In the genomic region with DNA sequence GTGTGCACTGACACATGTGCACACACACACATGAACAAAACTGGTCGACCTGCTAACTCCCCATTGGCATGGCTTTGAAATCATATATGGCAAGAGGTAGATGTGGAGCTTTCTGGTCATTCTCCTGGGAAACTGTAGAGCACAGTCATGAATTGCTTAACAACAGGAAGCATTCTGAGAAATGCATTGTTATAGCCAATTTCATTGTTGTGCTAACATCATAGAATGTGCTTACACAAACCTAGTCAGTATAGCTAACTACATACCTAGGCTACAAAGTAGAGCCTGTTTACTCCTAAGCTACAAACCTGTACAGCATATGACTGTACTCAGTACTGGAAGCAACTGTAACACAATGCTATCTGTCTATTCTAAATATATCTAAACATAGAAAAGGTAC, we compare ENCODE assay signal across 21 cellular contexts.
DNase-seq lines count a peak whose midpoint lies in the region; FAIRE-seq and TF ChIP-seq lines count a peak whose summit lies in the region.
"Had no signal": no experiment of that assay in that cellular context is flagged by ENCODE, and none has a peak within 500 bp of the region (broad histone marks: within the 10 kb centered on the region; RNA-seq: fewer than 3 reads in every experiment).

No MANE protein-coding gene starts in this region.

- H3K4me1 ChIP-seq in HUES48 (ENCODE audit: control insufficient read depth, insufficient read depth, low read length) (peaks cover 10% of the 10 kb centered on the region), prostate gland (replicated peaks) (no peaks in the 10 kb centered on the region), ovary (ENCODE audit: insufficient read depth) (peaks cover 4% of the 10 kb centered on the region)

- H3K27ac ChIP-seq in HUES48 (ENCODE audit: low read depth, low read length) = peak overlapping the region; percentile 8
- no peak overlapping the region for H3K27ac ChIP-seq in prostate gland
- H3K27ac ChIP-seq in ovary = no peak overlapping the region
- H3K27ac ChIP-seq: gastrocnemius medialis, RWPE1 had no signal

- FAIRE-seq in frontal cortex (lab: Jason Lieb, UNC) = no peak
- FAIRE-seq: D721Med had no signal

- TF ChIP-seq POLR2A in prostate gland (IDR thresholded peaks at IDR 0.05) (no peak), ovary (IDR thresholded peaks at IDR 0.05) (no peak)

- TF ChIP-seq CTCF in choroid plexus epithelial cell (conservative IDR thresholded peaks at IDR 0.05; ENCODE audit: low read depth, low read length) (no peak), prostate gland (IDR thresholded peaks at IDR 0.05) (no peak), ovary (IDR thresholded peaks at IDR 0.05) (no peak)

- intact Hi-C loops in prostate gland (cut with DNase I) = no loop called here
- intact Hi-C loops in ovary (cut with DNase I) = no loop called here

- H3K4me3 ChIP-seq in HUES48 (ENCODE audit: low read depth, low read length) (0 out of 2 replicates have a peak overlapping the region, but pooled peaks have one; percentile 4), choroid plexus epithelial cell (ENCODE audit: low read depth, low read length) (no peak overlapping the region), prostate gland (no peak overlapping the region), ovary (no peak overlapping the region)
- H3K4me3 ChIP-seq: gastrocnemius medialis had no signal

- 78% methylated on average over 1 of the region's 1 CpG for WGBS in prostate gland
- 66 to 82% (median 82%) methylated on average over 1 of the region's 1 CpG for WGBS in ovary, 3 donors

- H3K9me3 ChIP-seq in HUES48 (ENCODE audit: control insufficient read depth, insufficient read depth, low read length) (no peaks in the 10 kb centered on the region), prostate gland (no peaks in the 10 kb centered on the region), ovary (no peaks in the 10 kb centered on the region)
- H3K9me3 ChIP-seq: gastrocnemius medialis had no signal

- no peaks in the 10 kb centered on the region for H3K36me3 ChIP-seq in HUES48 (ENCODE audit: control insufficient read depth, insufficient read depth, low read length)
- no peaks in the 10 kb centered on the region for H3K36me3 ChIP-seq in prostate gland
- H3K36me3 ChIP-seq in ovary = no peaks in the 10 kb centered on the region

- DNase-seq in AML-193 (lab: John Stamatoyannopoulos, UW) (peak; percentile 7 to 17), choroid plexus epithelial cell (ENCODE audit: low read depth) (peak; percentile 39), iPS DF 19.7 (ENCODE audit: low read depth, low spot score) (peak; percentile 28), prostate gland (ENCODE audit: low spot score) (no peak), frontal cortex (ENCODE audit: low spot score in 2 of 2) (no peak), ovary (no peak)
- no peak for DNase-seq in activated T-cell treated with anti-CD3 and anti-CD28 coated beads, Interleukin-2, amount 50 U/mL, for 1 hour
- DNase-seq: activated CD8-positive, alpha-beta memory T cell treated with anti-CD3 and anti-CD28 coated beads for 24 hours; aorta; cortex of kidney; gastrocnemius medialis; GOT3; immature natural killer cell; KBM-7; NCI-H187; nucleus accumbens; small intestine; T-cell had no signal

- no peak for TF ChIP-seq EP300 in ovary (IDR thresholded peaks at IDR 0.05)

- H3K9ac ChIP-seq in HUES48 (ENCODE audit: low read depth, low read length) = no peak overlapping the region

- H3K27me3 ChIP-seq in HUES48 (ENCODE audit: control insufficient read depth, insufficient read depth, low read length) = no peaks in the 10 kb centered on the region
- H3K27me3 ChIP-seq in prostate gland (replicated peaks; ENCODE audit: insufficient read depth) = no peaks in the 10 kb centered on the region
- H3K27me3 ChIP-seq in ovary = peaks cover 3% of the 10 kb centered on the region
- H3K27me3 ChIP-seq: gastrocnemius medialis had no signal

Comparison
In these comparisons a context has a peak if more than half of its experiments do, and no peak if none do; other contexts are left out.
1. DNase-seq: peak in AML-193 (2 of 2), choroid plexus epithelial cell (single experiment) and iPS DF 19.7 (single experiment); none in prostate gland (single experiment), frontal cortex (0 of 2), activated T-cell treated with anti-CD3 and anti-CD28 coated beads, Interleukin-2, amount 50 U/mL, for 1 hour (single experiment) and ovary (0 of 5).